In the genomic region with DNA sequence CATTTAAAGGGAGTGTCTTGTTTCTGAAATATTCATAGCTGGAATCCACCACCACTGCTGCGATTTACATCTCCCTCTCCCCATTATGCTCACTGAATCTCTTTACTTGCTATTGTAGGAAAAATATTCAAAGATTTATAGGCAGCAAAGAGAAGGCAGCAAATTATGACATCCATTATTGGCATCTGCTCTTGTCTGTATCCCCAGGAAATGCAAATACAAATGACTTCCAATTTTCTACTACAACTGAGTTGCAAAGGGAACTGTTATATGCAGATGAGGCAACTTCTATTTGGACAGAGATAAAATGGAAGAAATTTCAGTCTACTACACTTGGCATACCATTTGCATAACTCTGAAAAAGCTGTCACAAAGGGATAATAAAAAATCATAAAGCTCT, we compare ENCODE assay signal across 34 cellular contexts.
"Had no signal": no experiment of that assay in that cellular context is flagged by ENCODE, and none has a peak within 500 bp of the region (broad histone marks: within the 10 kb centered on the region; RNA-seq: fewer than 3 reads in every experiment).

No MANE protein-coding gene starts in this region.

- H3K27ac Mint-ChIP-seq: naive thymus-derived CD4-positive, alpha-beta T cell; natural killer cell; nephron; progenitor cell of endocrine pancreas; stimulated activated memory B cell treated with anti-CD40 and anti-IgM and Interleukin-4, amounts not matched to agents 10 μg/mL and 1 μg/mL and 100 μg/mL, for 72 hours; stimulated activated naive CD8-positive, alpha-beta T cell treated with anti-CD3 and anti-CD28 coated beads, Interleukin-15, amount 100 ng/mL, for 72 hours; type B pancreatic cell had no signal

- H3K4me1 ChIP-seq: psoas muscle, right lobe of liver, sigmoid colon, spleen, suprapubic skin, testis, tibial artery, transverse colon, upper lobe of right lung, uterus had no signal

- H3K4me3 Mint-ChIP-seq: naive thymus-derived CD4-positive, alpha-beta T cell; natural killer cell; nephron; neural crest cell; stimulated activated memory B cell treated with anti-CD40 and anti-IgM and Interleukin-4, amounts not matched to agents 10 μg/mL and 1 μg/mL and 100 μg/mL, for 72 hours; stimulated activated naive CD8-positive, alpha-beta T cell treated with anti-CD3 and anti-CD28 coated beads, Interleukin-15, amount 100 ng/mL, for 72 hours; type B pancreatic cell had no signal

- H3K9ac ChIP-seq: parathyroid adenoma had no signal

- H3K4me3 ChIP-seq: ovary, psoas muscle, right lobe of liver, sigmoid colon, skin epidermis, smooth muscle cell, spleen, suprapubic skin, testis, tibial artery, transverse colon, upper lobe of right lung, uterus had no signal

- H3K79me2 ChIP-seq: parathyroid adenoma had no signal

- H3K27ac ChIP-seq: neutrophil, ovary, parathyroid adenoma, psoas muscle, right lobe of liver, sigmoid colon, skin epidermis, spleen, suprapubic skin, testis, tibial artery, transverse colon, upper lobe of right lung, uterus had no signal

- H2AFZ ChIP-seq: parathyroid adenoma had no signal

- H3K9me3 Mint-ChIP-seq: nephron, neural crest cell, type B pancreatic cell had no signal

- H3K36me3 Mint-ChIP-seq: naive thymus-derived CD4-positive, alpha-beta T cell; natural killer cell; stimulated activated memory B cell treated with anti-CD40 and anti-IgM and Interleukin-4, amounts not matched to agents 10 μg/mL and 1 μg/mL and 100 μg/mL, for 72 hours; type B pancreatic cell had no signal

- H3K36me3 ChIP-seq: neutrophil, ovary, right lobe of liver, sigmoid colon, spleen, suprapubic skin, tibial artery, transverse colon, upper lobe of right lung, uterus had no signal

- DNase-seq: naive thymus-derived CD4-positive, alpha-beta T cell; natural killer cell; nucleus accumbens; ovary; posterior cingulate gyrus; psoas muscle; right cardiac atrium; right lobe of liver; sigmoid colon; spleen; stimulated activated CD4-positive, alpha-beta T cell treated with anti-CD3 and anti-CD28 coated beads, Interleukin-12 subunit alpha, Interleukin-12 subunit beta, amount 100 ng/mL, for 4 hours; stimulated activated CD4-positive, alpha-beta T cell treated with anti-CD3 and anti-CD28 coated beads, Interleukin-1b, Interleukin-23, amount 100 ng/mL, for 48 hours; stimulated activated CD4-positive, alpha-beta T cell treated with anti-CD3 and anti-CD28 coated beads, Interleukin-4, amount 100 ng/mL, for 1 hour; stimulated activated CD4-positive, alpha-beta T cell treated with anti-CD3 and anti-CD28 coated beads, Interleukin-4, amount 100 ng/mL, for 4 hours; stimulated activated CD8-positive, alpha-beta memory T cell treated with anti-CD3 and anti-CD28 coated beads, Interleukin-4, amount 100 ng/mL, for 48 hours; stimulated activated naive CD4-positive, alpha-beta T cell; stimulated activated naive CD8-positive, alpha-beta T cell treated with anti-CD3 and anti-CD28 coated beads, Interleukin-15, amount 100 ng/mL, for 72 hours; stimulated activated naive CD8-positive, alpha-beta T cell treated with anti-CD3 and anti-CD28 coated beads, Interleukin-15, Interleukin-2, amounts not matched to agents 100 U/mL and 50 U/mL, for 24 hours; substantia nigra; testis; tibial artery; transverse colon; upper lobe of right lung; uterus had no signal

- H3K9me3 ChIP-seq: neutrophil, ovary, psoas muscle, right lobe of liver, sigmoid colon, spleen, suprapubic skin, testis, tibial artery, transverse colon, upper lobe of right lung, uterus had no signal

- H3K27me3 ChIP-seq: neutrophil, ovary, right lobe of liver, sigmoid colon, spleen, suprapubic skin, testis, tibial artery, transverse colon, upper lobe of right lung, uterus had no signal

- ATAC-seq: naive thymus-derived CD4-positive, alpha-beta T cell; natural killer cell; psoas muscle; right cardiac atrium; right lobe of liver; stimulated activated memory B cell treated with anti-CD40 and anti-IgM and Interleukin-4, amounts not matched to agents 10 μg/mL and 1 μg/mL and 100 μg/mL, for 72 hours; stimulated activated naive CD8-positive, alpha-beta T cell treated with anti-CD3 and anti-CD28 coated beads, Interleukin-15, amount 100 ng/mL, for 72 hours; stimulated activated naive CD8-positive, alpha-beta T cell treated with anti-CD3 and anti-CD28 coated beads, Interleukin-15, Interleukin-2, amounts not matched to agents 100 U/mL and 50 U/mL, for 24 hours; upper lobe of right lung had no signal

- H3K27me3 Mint-ChIP-seq: naive thymus-derived CD4-positive, alpha-beta T cell; progenitor cell of endocrine pancreas; stimulated activated memory B cell treated with anti-CD40 and anti-IgM and Interleukin-4, amounts not matched to agents 10 μg/mL and 1 μg/mL and 100 μg/mL, for 72 hours; stimulated activated naive CD8-positive, alpha-beta T cell treated with anti-CD3 and anti-CD28 coated beads, Interleukin-15, amount 100 ng/mL, for 72 hours had no signal

- H3K4me2 ChIP-seq: smooth muscle cell had no signal

- H3K4me1 Mint-ChIP-seq: naive thymus-derived CD4-positive, alpha-beta T cell; natural killer cell; neural crest cell; stimulated activated memory B cell treated with anti-CD40 and anti-IgM and Interleukin-4, amounts not matched to agents 10 μg/mL and 1 μg/mL and 100 μg/mL, for 72 hours; stimulated activated naive CD8-positive, alpha-beta T cell treated with anti-CD3 and anti-CD28 coated beads, Interleukin-15, amount 100 ng/mL, for 72 hours had no signal
